ENCODE assay signal across 23 cellular contexts in the genomic region with DNA sequence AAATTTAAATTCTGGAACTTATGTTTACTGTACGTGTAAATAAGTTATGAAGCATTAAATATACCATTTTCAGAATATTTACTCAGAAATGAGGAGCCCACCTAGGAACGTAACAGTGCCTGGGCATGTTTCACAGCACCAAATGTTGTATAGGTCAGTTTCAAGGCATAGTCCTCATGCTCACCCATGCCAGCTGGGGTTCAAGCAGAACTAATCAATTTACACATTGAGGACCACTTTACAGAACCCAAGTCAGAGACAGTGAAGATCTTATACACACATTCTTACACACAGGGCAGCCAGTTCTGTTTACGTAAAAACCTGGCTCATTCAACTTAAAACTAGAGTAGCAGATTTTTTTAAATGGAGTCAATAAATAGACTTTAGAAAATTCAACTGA. TPM values are rescaled to one million over a fixed set of nuclear protein-coding genes. Genes with fewer than 3 reads are reported as not detected.
A peak's percentile ranks its signal among the peaks of the same experiment; 100 is the strongest.
DNase-seq lines count a peak whose midpoint lies in the region; ATAC-seq, FAIRE-seq and TF ChIP-seq lines count a peak whose summit lies in the region.
"Had no signal": no experiment of that assay in that cellular context is flagged by ENCODE, and none has a peak within 500 bp of the region (broad histone marks: within the 10 kb centered on the region; RNA-seq: fewer than 3 reads in every experiment).

No MANE protein-coding gene starts in this region.

- intact Hi-C loops in natural killer cell (cut with micrococcal nuclease) = loop anchor here (10.0 kb wide), 1 partner anchor 445 kb away; a partner anchor contains a TSS
- intact Hi-C loops in K562 (cut with micrococcal nuclease) = no loop called here

- no peak for TF ChIP-seq CTCF in natural killer cell (IDR thresholded peaks at IDR 0.05)
- no peak for TF ChIP-seq CTCF in K562 (IDR thresholded peaks at IDR 0.05 in 2 of 3, conservative IDR thresholded peaks at IDR 0.05 in 1 of 3; ENCODE audit: insufficient read depth in 2 of 3, low read depth in 1 of 3, low read length in 3 of 3)

- no peak for ATAC-seq in natural killer cell
- ATAC-seq in natural killer cell treated with Interleukin-12 subunit alpha and Interleukin-12 subunit beta and Interleukin-15 and Interleukin-18, amount 100 ng/mL, for 72 hours = no peak
- peak; percentile 29 for ATAC-seq in K562
- no peak for ATAC-seq in GM19455 (IDR thresholded peaks at IDR 0.05; ENCODE audit: unreplicated experiment)
- ATAC-seq in GM19467 (IDR thresholded peaks at IDR 0.05; ENCODE audit: unreplicated experiment) = no peak
- ATAC-seq: activated CD8-positive, alpha-beta T cell treated with anti-CD3 and anti-CD28 coated beads, Interleukin-2, amount 10 ng/mL, durations not matched to agents 7 days and 5 days; left cardiac atrium; naive thymus-derived CD8-positive, alpha-beta T cell; stimulated activated effector memory CD8-positive, alpha-beta T cell treated with anti-CD3 and anti-CD28 coated beads, Interleukin-12 subunit alpha, Interleukin-12 subunit beta, amount 100 ng/mL, for 72 hours had no signal

- H3K27ac ChIP-seq in K562 (ENCODE audit: extremely low read depth, low read depth, low read length) = peak overlapping the region; percentile 72
- H3K27ac ChIP-seq: brain microvascular endothelial cell, coronary artery had no signal

- TF ChIP-seq POLR2A in K562 (conservative IDR thresholded peaks at IDR 0.05) = no peak

- no peak for FAIRE-seq in K562 (lab: Jason Lieb, UNC)
- FAIRE-seq: endometrium had no signal

- peaks cover 8 to 11% of the 10 kb centered on the region in 2 experiments; a peak in 3 of 5 replicates for H3K4me1 ChIP-seq in K562 (replicated peaks in 1 of 2; ENCODE audit: control insufficient read depth in 2 of 2, insufficient read depth in 2 of 2, low read length in 2 of 2)

- no peaks in the 10 kb centered on the region for H3K9me1 ChIP-seq in K562 (ENCODE audit: control insufficient read depth, insufficient read depth, low read length)

- no peaks in the 10 kb centered on the region for H3K9me3 Mint-ChIP-seq in natural killer cell
- no peaks in the 10 kb centered on the region for H3K9me3 Mint-ChIP-seq in natural killer cell treated with Interleukin-12 subunit alpha and Interleukin-12 subunit beta and Interleukin-15 and Interleukin-18, amount 100 ng/mL, for 72 hours
- H3K9me3 Mint-ChIP-seq: activated naive CD8-positive, alpha-beta T cell treated with anti-CD3 and anti-CD28 coated beads, Interleukin-2, amount 10 ng/mL, durations not matched to agents 7 days and 5 days; naive thymus-derived CD8-positive, alpha-beta T cell; stimulated activated effector memory CD8-positive, alpha-beta T cell treated with anti-CD3 and anti-CD28 coated beads, Interleukin-12 subunit alpha, Interleukin-12 subunit beta, amount 100 ng/mL, for 72 hours had no signal

- H3K9me3 ChIP-seq in K562 (replicated peaks; ENCODE audit: control insufficient read depth, insufficient read depth, low read depth, low read length) = no peaks in the 10 kb centered on the region

- DNase-seq in natural killer cell = no peak
- DNase-seq in natural killer cell treated with Interleukin-12 subunit alpha and Interleukin-12 subunit beta and Interleukin-15 and Interleukin-18, amount 100 ng/mL, for 72 hours (ENCODE audit: low spot score) = no peak
- DNase-seq in OCI-M1 (lab: John Stamatoyannopoulos, UW) = peak; percentile 26
- peak in 1 of 4 experiments; percentile 23 for DNase-seq in K562 (ENCODE audit: extremely low read depth in 1 of 4, low spot score in 3 of 4)
- DNase-seq in NCI-H1694 treated with DMSO at 0.1 percent for 48 hours (lab: John Stamatoyannopoulos, UW) = no peak
- no peak for DNase-seq in amniotic stem cell (lab: John Stamatoyannopoulos, UW)
- DNase-seq: activated CD8-positive, alpha-beta T cell treated with anti-CD3 and anti-CD28 coated beads, Interleukin-2, amount 10 ng/mL, durations not matched to agents 7 days and 5 days; activated naive CD8-positive, alpha-beta T cell treated with anti-CD3 and anti-CD28 coated beads, Interleukin-2, amount 10 ng/mL, durations not matched to agents 7 days and 5 days; activated T-cell treated with anti-CD3 and anti-CD28 coated beads, Interleukin-2, amount 50 U/mL, for 48 hours; brain microvascular endothelial cell; GDM1; Kasumi-1; left cardiac atrium; naive thymus-derived CD8-positive, alpha-beta T cell; NCI-H1092 treated with DMSO at 0.1 percent for 48 hours; NCI-H2081 treated with DMSO at 0.1 percent for 48 hours; NCI-H524; SHP77 had no signal

- TF ChIP-seq RAD21 in K562 (CRISPR knock-in tag; conservative IDR thresholded peaks at IDR 0.05 in 1 of 2, IDR thresholded peaks at IDR 0.05 in 1 of 2) = no peak

- no peaks in the 10 kb centered on the region; the same call in 2 of the 3 replicates for H3K36me3 ChIP-seq in K562 (ENCODE audit: control insufficient read depth, insufficient read depth, low read length)
- H3K36me3 ChIP-seq: brain microvascular endothelial cell had no signal

- peak overlapping the region; percentile 74 for H2AFZ ChIP-seq in K562 (ENCODE audit: low read depth, low read length)

- BruUV-seq in K562 (replicated peaks; lab: Mats Ljungman, UMichigan) = no TSS peak

- in situ Hi-C loops in K562 (cut with MboI) = no loop called here

- POLR2A ChIA-PET in K562 (lab: Yijun Ruan, JAX) = no interaction called here

- H3K4me2 ChIP-seq in K562 (ENCODE audit: insufficient read depth, low read length) = peak overlapping the region; percentile 77

- no peaks in the 10 kb centered on the region for H3K36me3 Mint-ChIP-seq in natural killer cell
- H3K36me3 Mint-ChIP-seq in natural killer cell treated with Interleukin-12 subunit alpha and Interleukin-12 subunit beta and Interleukin-15 and Interleukin-18, amount 100 ng/mL, for 72 hours = peaks cover 6% of the 10 kb centered on the region

- WGBS in K562 (ENCODE audit: insufficient coverage, low coverage, missing lambda C conversion rate) = 30% methylated on average over 3 of the region's 3 CpGs

- H3K4me1 Mint-ChIP-seq in natural killer cell = peaks cover 26 to 37% of the 10 kb centered on the region in 2 donors
- peaks cover 22 to 33% of the 10 kb centered on the region in 2 donors for H3K4me1 Mint-ChIP-seq in natural killer cell treated with Interleukin-12 subunit alpha and Interleukin-12 subunit beta and Interleukin-15 and Interleukin-18, amount 100 ng/mL, for 72 hours (ENCODE audit: low read depth in 2 of 2)

- H3K4me3 Mint-ChIP-seq in natural killer cell = peak overlapping the region; percentile 25
- no peak overlapping the region for H3K4me3 Mint-ChIP-seq in natural killer cell treated with Interleukin-12 subunit alpha and Interleukin-12 subunit beta and Interleukin-15 and Interleukin-18, amount 100 ng/mL, for 72 hours

- H3K27me3 Mint-ChIP-seq in natural killer cell (ENCODE audit: low read depth in 2 of 2) = peaks cover 6 to 7% of the 10 kb centered on the region in 2 donors
- H3K27me3 Mint-ChIP-seq in natural killer cell treated with Interleukin-12 subunit alpha and Interleukin-12 subunit beta and Interleukin-15 and Interleukin-18, amount 100 ng/mL, for 72 hours = peaks cover under 1 to 4% of the 10 kb centered on the region in 2 donors

- H4K20me1 ChIP-seq in K562 (replicated peaks; ENCODE audit: control insufficient read depth, insufficient read depth, low read length) = no peaks in the 10 kb centered on the region

- CTCF ChIA-PET in K562 (lab: Yijun Ruan, JAX; ENCODE audit: low intra/inter-chr PET ratio) = no interaction called here

- peak overlapping the region; percentile 18 for H3K4me3 ChIP-seq in K562
- H3K4me3 ChIP-seq: coronary artery had no signal

- no peak for TF ChIP-seq EP300 in K562 (IDR thresholded peaks at IDR 0.05; ENCODE audit: low read length)

- peaks cover 26% of the 10 kb centered on the region for H3K79me2 ChIP-seq in K562 (ENCODE audit: control insufficient read depth, insufficient read depth, low read length)

- H3K27ac Mint-ChIP-seq in natural killer cell = no peak overlapping the region
- no peak overlapping the region for H3K27ac Mint-ChIP-seq in natural killer cell treated with Interleukin-12 subunit alpha and Interleukin-12 subunit beta and Interleukin-15 and Interleukin-18, amount 100 ng/mL, for 72 hours

- H3K9ac ChIP-seq in K562 (ENCODE audit: insufficient read depth in 1 of 2, low read depth in 2 of 2, low read length in 2 of 2) = peak overlapping the region; percentile 77; a peak in 3 of 4 replicates

- peaks cover 0 to under 1% of the 10 kb centered on the region in 2 experiments; a peak in 1 of 5 replicates for H3K27me3 ChIP-seq in K562 (ENCODE audit: control insufficient read depth in 2 of 2, insufficient read depth in 2 of 2, low read length in 2 of 2)
- H3K27me3 ChIP-seq: brain microvascular endothelial cell had no signal

TF ChIP-seq in K562, 482 proteins besides CTCF, POLR2A, EP300 and RAD21 (continues in another document):
- no peak for TF ChIP-seq EHMT2 (IDR thresholded peaks at IDR 0.05)
- no peak for TF ChIP-seq RBM17 (IDR thresholded peaks at IDR 0.05; ENCODE audit: borderline replicate concordance, low read depth, low read length)
- TF ChIP-seq ZKSCAN8 (CRISPR knock-in tag; IDR thresholded peaks at IDR 0.05) = no peak
- TF ChIP-seq ZNF3 (CRISPR knock-in tag; IDR thresholded peaks at IDR 0.05) = no peak
- no peak for TF ChIP-seq KHSRP (IDR thresholded peaks at IDR 0.05)
- no peak for TF ChIP-seq ARHGAP35 (IDR thresholded peaks at IDR 0.05; ENCODE audit: partially characterized antibody)
- TF ChIP-seq ZNF589 (CRISPR knock-in tag; IDR thresholded peaks at IDR 0.05; ENCODE audit: low read depth) = no peak

RNA-seq across cellular contexts. Expression of a gene that starts 2.0 kb away (rescaled TPM):
- total RNA-seq in natural killer cell = 10 to 100 TPM; 14.7 to 19.5 (median 15.6) TPM
- total RNA-seq in natural killer cell treated with Interleukin-12 subunit alpha and Interleukin-12 subunit beta and Interleukin-15 and Interleukin-18, amount 100 ng/mL, for 72 hours = 10 to 100 TPM in 1 of 2 donors, 1 to 10 TPM in 1; 9.2 to 15.0 TPM
- 11.2 and 14.4 TPM in 2 replicates for total RNA-seq in K562 (2011; cell fraction: chromatin; rRNA removed; ENCODE audit: low replicate concordance)
- 14.0 and 18.4 TPM in 2 replicates for total RNA-seq in K562 (2011; cell fraction: nucleolus; rRNA removed)
- 17.7 and 19.8 TPM in 2 replicates for total RNA-seq in K562 (2011; cell fraction: nucleoplasm; rRNA removed)
- 5.6 and 7.1 TPM in 2 replicates for total RNA-seq in K562 (2014; rRNA removed)
- 4.7 and 5.5 TPM in 2 replicates for total RNA-seq in K562 (2014; rRNA removed; fragmentation: Illumina TruSeq; extraction: Trizol)
- total RNA-seq in K562 (2015; rRNA removed; fragmentation: Illumina TruSeq; extraction: Trizol) = 4.7 and 5.4 TPM in 2 replicates
- 5.8 and 6.7 TPM in 2 replicates for total RNA-seq in K562 (2021)
- 6.4 and 7.2 TPM in 2 replicates for polyA plus RNA-seq in K562 (2011; rRNA removed)
- polyA plus RNA-seq in K562 (2011; cell fraction: cytosol; rRNA removed) = 5.5 and 5.7 TPM in 2 replicates
- polyA plus RNA-seq in K562 (2011; cell fraction: nucleus; rRNA removed) = 8.9 and 9.1 TPM in 2 replicates
- 2.7 and 4.1 TPM in 2 replicates for polyA plus RNA-seq in K562 (2012)
- 6.1 and 6.4 TPM in 2 replicates for polyA plus RNA-seq in K562 (2014; fragmentation: Illumina TruSeq; extraction: Trizol)
- polyA plus RNA-seq in K562 (2014; fragmentation: Nextera tagmentation; extraction: Ambion mirVana) = 1 to 10 TPM; 2.3 to 3.0 TPM
- polyA plus RNA-seq in K562 (2014; rRNA removed) = 4.9 and 11.4 TPM in 2 replicates
- 8.9 and 11.0 TPM in 2 replicates for polyA minus RNA-seq in K562 (2011; rRNA and poly(A)+ RNA removed)
- polyA minus RNA-seq in K562 (2011; cell fraction: cytosol; rRNA and poly(A)+ RNA removed) = 3.4 and 6.1 TPM in 2 replicates
- polyA minus RNA-seq in K562 (2011; cell fraction: nucleus; rRNA and poly(A)+ RNA removed) = 18.2 and 21.1 TPM in 2 replicates
